7 cellular contexts compared by ENCODE assay signal in the genomic region with DNA sequence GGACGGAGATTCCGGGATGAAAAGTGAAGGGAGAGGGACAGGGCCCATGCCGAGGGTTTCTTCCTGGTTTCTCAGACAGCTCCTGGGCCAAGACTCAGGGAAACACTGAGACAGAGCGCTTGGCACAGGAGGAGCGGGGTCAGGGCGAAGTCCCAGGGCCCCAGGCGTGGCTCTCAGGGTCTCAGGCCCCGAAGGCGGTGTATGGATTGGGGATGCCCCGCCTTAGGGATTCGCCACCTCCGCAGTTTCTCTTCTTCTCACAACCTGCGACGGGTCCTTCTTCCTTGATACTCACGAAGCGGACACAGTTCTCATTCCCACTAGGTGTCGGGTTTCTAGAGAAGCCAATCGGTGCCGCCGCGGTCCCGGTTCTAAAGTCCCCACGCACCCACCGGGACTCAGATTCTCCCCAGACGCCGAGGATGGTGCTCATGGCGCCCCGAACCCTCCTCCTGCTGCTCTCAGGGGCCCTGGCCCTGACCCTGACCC. TPM values are rescaled to one million over a fixed set of nuclear protein-coding genes. Genes with fewer than 3 reads are reported as not detected.
DNase-seq lines count a peak whose midpoint lies in the region; ATAC-seq lines count a peak whose summit lies in the region.

No MANE protein-coding gene starts in this region.

- H3K9me3 Mint-ChIP-seq in central memory CD8-positive, alpha-beta T cell = no peaks in the 10 kb centered on the region
- H3K9me3 Mint-ChIP-seq in stimulated activated naive B cell treated with anti-CD40 and anti-IgM and Interleukin-4, amounts not matched to agents 10 μg/mL and 1 μg/mL and 100 μg/mL, for 72 hours = peaks cover 0 to 10% of the 10 kb centered on the region in 2 donors

- H3K36me3 Mint-ChIP-seq in central memory CD8-positive, alpha-beta T cell (ENCODE audit: insufficient read depth) = peaks cover 21% of the 10 kb centered on the region
- peaks cover 31 to 54% of the 10 kb centered on the region in 2 donors for H3K36me3 Mint-ChIP-seq in stimulated activated naive B cell treated with anti-CD40 and anti-IgM and Interleukin-4, amounts not matched to agents 10 μg/mL and 1 μg/mL and 100 μg/mL, for 72 hours

- peak overlapping the region; percentile 97 for H3K27ac Mint-ChIP-seq in central memory CD8-positive, alpha-beta T cell (ENCODE audit: low read depth)
- peak overlapping the region; percentile 99 for H3K27ac Mint-ChIP-seq in stimulated activated naive B cell treated with anti-CD40 and anti-IgM and Interleukin-4, amounts not matched to agents 10 μg/mL and 1 μg/mL and 100 μg/mL, for 72 hours

- ATAC-seq in GM18517 (IDR thresholded peaks at IDR 0.05; ENCODE audit: unreplicated experiment) (peak; percentile 7), HG02981 (IDR thresholded peaks at IDR 0.05; ENCODE audit: unreplicated experiment) (peak; percentile 12), left colon (peak; percentile 70), GM19324 (IDR thresholded peaks at IDR 0.05; ENCODE audit: low FRiP score, unreplicated experiment) (no peak)
- ATAC-seq in central memory CD8-positive, alpha-beta T cell (replicated peaks; ENCODE audit: extremely low read depth, poor library complexity, severe bottlenecking) = peak; percentile 27
- peak; percentile 62 to 69 for ATAC-seq in stimulated activated naive B cell treated with anti-CD40 and anti-IgM and Interleukin-4, amounts not matched to agents 10 μg/mL and 1 μg/mL and 100 μg/mL, for 72 hours (replicated peaks)

- H3K4me1 Mint-ChIP-seq in central memory CD8-positive, alpha-beta T cell = peaks cover 22% of the 10 kb centered on the region
- peaks cover 11 to 43% of the 10 kb centered on the region in 2 donors for H3K4me1 Mint-ChIP-seq in stimulated activated naive B cell treated with anti-CD40 and anti-IgM and Interleukin-4, amounts not matched to agents 10 μg/mL and 1 μg/mL and 100 μg/mL, for 72 hours

- H3K27me3 Mint-ChIP-seq in central memory CD8-positive, alpha-beta T cell = no peaks in the 10 kb centered on the region
- H3K27me3 Mint-ChIP-seq in stimulated activated naive B cell treated with anti-CD40 and anti-IgM and Interleukin-4, amounts not matched to agents 10 μg/mL and 1 μg/mL and 100 μg/mL, for 72 hours = no peaks in the 10 kb centered on the region

- H3K4me3 Mint-ChIP-seq in central memory CD8-positive, alpha-beta T cell = peak overlapping the region; percentile 88
- H3K4me3 Mint-ChIP-seq in stimulated activated naive B cell treated with anti-CD40 and anti-IgM and Interleukin-4, amounts not matched to agents 10 μg/mL and 1 μg/mL and 100 μg/mL, for 72 hours = peak overlapping the region; percentile 92 to 95

- intact Hi-C loops in left colon (cut with DNase I, micrococcal nuclease) = no loop called here

- DNase-seq in T follicular helper cell (ENCODE audit: low read depth) (peak; percentile 16), left colon (peak; percentile 68)
- peak in 1 of 2 donors; percentile 41 for DNase-seq in central memory CD8-positive, alpha-beta T cell (ENCODE audit: low spot score in 2 of 2)
- DNase-seq in stimulated activated naive B cell treated with anti-CD40 and anti-IgM and Interleukin-4, amounts not matched to agents 10 μg/mL and 1 μg/mL and 100 μg/mL, for 72 hours = peak; percentile 15

RNA-seq across cellular contexts. Expression of a gene that starts 55.0 kb away (rescaled TPM):
- total RNA-seq in left colon = 1,000 to 10,000 TPM; 1,119 to 1,618 TPM

RNA-seq across cellular contexts. Expression of a gene that starts 59.7 kb away (rescaled TPM):
- total RNA-seq in left colon = 10 to 100 TPM in 1 of 2 donors, not detected in 1; 16.7 TPM
